Comparison of ENCODE assay signal across 1 cellular context in genomic region chr2:36446258-36446657, GRCh38.
TF ChIP-seq lines count a peak whose summit lies in the region.

No MANE protein-coding gene starts in this region.

TF ChIP-seq in SK-N-SH treated with all-trans-retinoic acid at 6 μM for 48 hours, 23 proteins besides CTCF, POLR2A, EP300 and RAD21:
- TF ChIP-seq, protein P1, sequence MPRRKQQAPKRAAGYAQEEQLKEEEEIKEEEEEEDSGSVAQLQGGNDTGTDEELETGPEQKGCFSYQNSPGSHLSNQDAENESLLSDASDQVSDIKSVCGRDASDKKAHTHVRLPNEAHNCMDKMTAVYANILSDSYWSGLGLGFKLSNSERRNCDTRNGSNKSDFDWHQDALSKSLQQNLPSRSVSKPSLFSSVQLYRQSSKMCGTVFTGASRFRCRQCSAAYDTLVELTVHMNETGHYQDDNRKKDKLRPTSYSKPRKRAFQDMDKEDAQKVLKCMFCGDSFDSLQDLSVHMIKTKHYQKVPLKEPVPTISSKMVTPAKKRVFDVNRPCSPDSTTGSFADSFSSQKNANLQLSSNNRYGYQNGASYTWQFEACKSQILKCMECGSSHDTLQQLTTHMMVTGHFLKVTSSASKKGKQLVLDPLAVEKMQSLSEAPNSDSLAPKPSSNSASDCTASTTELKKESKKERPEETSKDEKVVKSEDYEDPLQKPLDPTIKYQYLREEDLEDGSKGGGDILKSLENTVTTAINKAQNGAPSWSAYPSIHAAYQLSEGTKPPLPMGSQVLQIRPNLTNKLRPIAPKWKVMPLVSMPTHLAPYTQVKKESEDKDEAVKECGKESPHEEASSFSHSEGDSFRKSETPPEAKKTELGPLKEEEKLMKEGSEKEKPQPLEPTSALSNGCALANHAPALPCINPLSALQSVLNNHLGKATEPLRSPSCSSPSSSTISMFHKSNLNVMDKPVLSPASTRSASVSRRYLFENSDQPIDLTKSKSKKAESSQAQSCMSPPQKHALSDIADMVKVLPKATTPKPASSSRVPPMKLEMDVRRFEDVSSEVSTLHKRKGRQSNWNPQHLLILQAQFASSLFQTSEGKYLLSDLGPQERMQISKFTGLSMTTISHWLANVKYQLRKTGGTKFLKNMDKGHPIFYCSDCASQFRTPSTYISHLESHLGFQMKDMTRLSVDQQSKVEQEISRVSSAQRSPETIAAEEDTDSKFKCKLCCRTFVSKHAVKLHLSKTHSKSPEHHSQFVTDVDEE (CRISPR knock-in tag; IDR thresholded peaks at IDR 0.05) = no peak
- TF ChIP-seq CREB5 (CRISPR knock-in tag; IDR thresholded peaks at IDR 0.05; ENCODE audit: low read depth) (no peak), CSRNP3 (CRISPR knock-in tag; IDR thresholded peaks at IDR 0.05) (no peak), ZNF70 (CRISPR knock-in tag; IDR thresholded peaks at IDR 0.05) (no peak), ZNF8 (CRISPR knock-in tag; IDR thresholded peaks at IDR 0.05) (no peak), ZC3H10 (CRISPR knock-in tag; IDR thresholded peaks at IDR 0.05) (no peak), ISL1 (CRISPR knock-in tag; IDR thresholded peaks at IDR 0.05) (no peak), GLIS3 (CRISPR knock-in tag; IDR thresholded peaks at IDR 0.05) (no peak), SNAI2 (CRISPR knock-in tag; IDR thresholded peaks at IDR 0.05) (no peak), ZFP3 (CRISPR knock-in tag; IDR thresholded peaks at IDR 0.05) (no peak), OSR1 (CRISPR knock-in tag; IDR thresholded peaks at IDR 0.05) (no peak), ZNF565 (CRISPR knock-in tag; conservative IDR thresholded peaks at IDR 0.05; ENCODE audit: low read depth) (no peak), PPARA (CRISPR knock-in tag; IDR thresholded peaks at IDR 0.05; ENCODE audit: borderline replicate concordance) (no peak), TCF4 (CRISPR knock-in tag; IDR thresholded peaks at IDR 0.05; ENCODE audit: borderline replicate concordance) (no peak), ARNTL (CRISPR knock-in tag; IDR thresholded peaks at IDR 0.05; ENCODE audit: borderline replicate concordance, low read depth) (no peak)
TF ChIP-seq in SK-N-SH treated with all-trans-retinoic acid at 6 μM for 48 hours: peak in this region for 0.
